ENCODE assay signal across 1 cellular context in genomic region chr6:6901205-6901719, GRCh38.
TF ChIP-seq lines count a peak whose summit lies in the region.

No MANE protein-coding gene starts in this region.

TF ChIP-seq in K562, 482 proteins besides CTCF, POLR2A, EP300 and RAD21 (continued from another document):
- no peak for TF ChIP-seq ZNF518B (CRISPR knock-in tag; IDR thresholded peaks at IDR 0.05)
